In genomic region chrX:123884809-123885408, GRCh38 we compare ENCODE assay signal across 8 cellular contexts. TPM values are rescaled to one million over a fixed set of nuclear protein-coding genes. Genes with fewer than 3 reads are reported as not detected.
DNase-seq lines count a peak whose midpoint lies in the region; ATAC-seq and TF ChIP-seq lines count a peak whose summit lies in the region.

No MANE protein-coding gene starts in this region.

- H3K4me3 ChIP-seq in Peyer's patch = no peak overlapping the region
- H3K4me3 ChIP-seq in naive thymus-derived CD4-positive, alpha-beta T cell (ENCODE audit: low read length) = no peak overlapping the region

- POLR2A ChIA-PET in naive thymus-derived CD4-positive, alpha-beta T cell (lab: Charles Lee) = no interaction called here

- H3K27me3 ChIP-seq in Peyer's patch = no peaks in the 10 kb centered on the region
- H3K27me3 ChIP-seq in naive thymus-derived CD4-positive, alpha-beta T cell (ENCODE audit: control insufficient read depth in 2 of 2, insufficient read depth in 2 of 2, low read length in 2 of 2) = no peaks in the 10 kb centered on the region

- H3K9me3 ChIP-seq in Peyer's patch = no peaks in the 10 kb centered on the region
- H3K9me3 ChIP-seq in naive thymus-derived CD4-positive, alpha-beta T cell (ENCODE audit: control insufficient read depth in 2 of 3, low read length in 3 of 3) = no peaks in the 10 kb centered on the region

- no peak overlapping the region for H3K27ac ChIP-seq in Peyer's patch
- H3K27ac ChIP-seq in naive thymus-derived CD4-positive, alpha-beta T cell (ENCODE audit: low read depth, low read length) = no peak overlapping the region

- H3K36me3 Mint-ChIP-seq in naive thymus-derived CD4-positive, alpha-beta T cell = peaks cover 0 to 4% (median 3%) of the 10 kb centered on the region in 5 donors

- no peaks in the 10 kb centered on the region for H3K4me1 ChIP-seq in Peyer's patch
- H3K4me1 ChIP-seq in naive thymus-derived CD4-positive, alpha-beta T cell (ENCODE audit: control insufficient read depth in 2 of 2, insufficient read depth in 2 of 2, low read length in 2 of 2) = no peaks in the 10 kb centered on the region

- peaks cover 6 to 14% (median 10%) of the 10 kb centered on the region in 7 donors for H3K4me1 Mint-ChIP-seq in naive thymus-derived CD4-positive, alpha-beta T cell

- H3K27me3 Mint-ChIP-seq in naive thymus-derived CD4-positive, alpha-beta T cell = no peaks in the 10 kb centered on the region

- no peak overlapping the region for H3K27ac Mint-ChIP-seq in naive thymus-derived CD4-positive, alpha-beta T cell

- TF ChIP-seq POLR2A in Peyer's patch (IDR thresholded peaks at IDR 0.05) = no peak

- peak; percentile 55 for TF ChIP-seq CTCF in LNCAP (IDR thresholded peaks at IDR 0.05)
- peak; percentile 11 to 55 (median 31) for TF ChIP-seq CTCF in Peyer's patch (IDR thresholded peaks at IDR 0.05)

- H3K9me3 Mint-ChIP-seq in naive thymus-derived CD4-positive, alpha-beta T cell = no peaks in the 10 kb centered on the region

- peaks cover 0 to 10% (median 0%) of the 10 kb centered on the region in 3 donors for H3K36me3 ChIP-seq in Peyer's patch
- H3K36me3 ChIP-seq in naive thymus-derived CD4-positive, alpha-beta T cell (ENCODE audit: control insufficient read depth in 2 of 3, insufficient read depth in 3 of 3, low read length in 3 of 3) = no peaks in the 10 kb centered on the region

- no peak overlapping the region for H3K4me3 Mint-ChIP-seq in naive thymus-derived CD4-positive, alpha-beta T cell

- peak; percentile 77 for ATAC-seq in naive thymus-derived CD4-positive, alpha-beta T cell
- ATAC-seq in stimulated activated naive CD8-positive, alpha-beta T cell treated with anti-CD3 and anti-CD28 coated beads, Interleukin-15, Interleukin-2, amounts not matched to agents 100 U/mL and 50 U/mL, for 24 hours = no peak
- no peak for ATAC-seq in GM21825 (IDR thresholded peaks at IDR 0.05; ENCODE audit: unreplicated experiment)

- DNase-seq in 8988T (peak; percentile 18), DMS53 treated with DMSO at 0.1 percent for 48 hours (lab: John Stamatoyannopoulos, UW; ENCODE audit: unreplicated experiment) (peak; percentile 45), Peyer's patch (peak in 1 of 3 donors; percentile 32), dermis microvascular lymphatic vessel endothelial cell (ENCODE audit: low read depth in 2 of 2) (peak; percentile 53 to 61)
- peak in 7 of 9 donors; percentile 16 to 55 (median 45) for DNase-seq in naive thymus-derived CD4-positive, alpha-beta T cell
- no peak for DNase-seq in stimulated activated naive CD8-positive, alpha-beta T cell treated with anti-CD3 and anti-CD28 coated beads, Interleukin-15, Interleukin-2, amounts not matched to agents 100 U/mL and 50 U/mL, for 24 hours

- CTCF ChIA-PET in naive thymus-derived CD4-positive, alpha-beta T cell (lab: Charles Lee) = interaction anchor here (0.6 to 1.0 kb wide), 2 partner anchors 51 to 209 kb away, joined by 3 read pairs; no protein-coding TSS in a partner anchor

- intact Hi-C loops in naive thymus-derived CD4-positive, alpha-beta T cell (cut with micrococcal nuclease) = loop anchor here (1.0 to 2.0 kb wide), 3 partner anchors 25 to 52 kb away; partner anchors contain the start of gene XIAP (in 1 of the 2)

RNA-seq across cellular contexts. Expression of gene XIAP, which starts 25.1 kb away (rescaled TPM):
- total RNA-seq in Peyer's patch (10 to 100 TPM; 27.7 to 46.2 (median 37.9) TPM), dermis microvascular lymphatic vessel endothelial cell (36.0 and 37.2 TPM in 2 replicates)
- total RNA-seq in naive thymus-derived CD4-positive, alpha-beta T cell = 10 to 100 TPM; 23.5 to 56.1 (median 49.3) TPM
- polyA plus RNA-seq in naive thymus-derived CD4-positive, alpha-beta T cell = 1 to 10 TPM; 8.1 to 9.2 TPM
